33 cellular contexts compared by ENCODE assay signal in the genomic region with DNA sequence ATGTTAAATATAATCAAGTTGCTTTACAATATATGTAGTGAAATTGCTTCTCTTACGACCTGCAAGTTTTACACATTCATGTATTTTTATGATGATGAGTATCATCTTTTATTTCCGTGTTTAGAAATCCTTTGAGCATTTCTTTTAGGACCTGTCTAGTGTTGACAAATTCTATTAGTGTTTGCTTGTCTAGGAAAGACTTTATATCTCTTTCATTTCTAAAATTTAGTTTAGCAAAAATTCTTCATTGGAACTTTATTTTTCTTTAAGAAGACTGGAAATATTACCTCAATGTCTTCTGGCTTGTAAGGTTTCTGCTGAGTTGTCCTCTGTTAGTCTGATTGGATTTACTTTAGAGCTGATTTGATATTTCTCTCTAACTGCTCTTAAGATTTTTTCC.
"Had no signal": no experiment of that assay in that cellular context is flagged by ENCODE, and none has a peak within 500 bp of the region (broad histone marks: within the 10 kb centered on the region; RNA-seq: fewer than 3 reads in every experiment).

No MANE protein-coding gene starts in this region.

- ATAC-seq: activated naive CD4-positive, alpha-beta T cell treated with anti-CD3 and anti-CD28 coated beads, Interleukin-2, amount 50 U/mL, for 72 hours; activated naive CD8-positive, alpha-beta T cell treated with anti-CD3 and anti-CD28 coated beads, Interleukin-2, amount 50 U/mL, for 24 hours; activated T-cell treated with anti-CD3 and anti-CD28 coated beads, Interleukin-2, amount 50 U/mL, for 4 hours; activated T-cell treated with anti-CD3 and anti-CD28 coated beads, Interleukin-2, amount 50 U/mL, for 72 hours; activated T-helper 17 cell treated with anti-CD3 and anti-CD28 coated beads, Interleukin-2, amount 50 U/mL, for 72 hours; body of pancreas had no signal

- H3K4me1 ChIP-seq: adrenal gland, ascending aorta, body of pancreas, breast epithelium had no signal

- H3K27me3 ChIP-seq: adrenal gland, ascending aorta, body of pancreas, brain microvascular endothelial cell, breast epithelium, cardiac muscle cell had no signal

- H3K36me3 ChIP-seq: adrenal gland, ascending aorta, brain microvascular endothelial cell, breast epithelium, cardiac muscle cell had no signal

- H3K27ac ChIP-seq: adrenal gland, ascending aorta, body of pancreas, brain microvascular endothelial cell, breast epithelium, cardiac muscle cell had no signal

- H3K4me3 ChIP-seq: adrenal gland, ascending aorta, body of pancreas, breast epithelium, cardiac muscle cell had no signal

- DNase-seq: activated effector memory CD4-positive, alpha-beta T cell treated with anti-CD3 and anti-CD28 coated beads, Interleukin-2, amount 50 U/mL, for 16 hours; activated effector memory CD4-positive, alpha-beta T cell treated with Interleukin-2 at 50 U/mL for 16 hours; activated gamma-delta T cell; activated gamma-delta T cell treated with Interleukin-2 at 50 U/mL for 16 hours; activated naive CD4-positive, alpha-beta T cell; activated naive CD4-positive, alpha-beta T cell treated with anti-CD3 and anti-CD28 coated beads for 36 hours; activated naive CD4-positive, alpha-beta T cell treated with anti-CD3 and anti-CD28 coated beads, Interleukin-2, amount 10 ng/mL, durations not matched to agents 7 days and 5 days; activated naive CD4-positive, alpha-beta T cell treated with anti-CD3 and anti-CD28 coated beads, Interleukin-2, amount 50 U/mL, for 16 hours; activated naive CD4-positive, alpha-beta T cell treated with Interleukin-2 at 50 U/mL for 16 hours; activated naive CD8-positive, alpha-beta T cell treated with anti-CD3 and anti-CD28 coated beads for 36 hours; activated naive CD8-positive, alpha-beta T cell treated with anti-CD3 and anti-CD28 coated beads, Interleukin-2, amount 10 ng/mL, durations not matched to agents 7 days and 5 days; activated naive CD8-positive, alpha-beta T cell treated with anti-CD3 and anti-CD28 coated beads, Interleukin-2, amount 50 U/mL, for 24 hours; activated T-cell treated with anti-CD3 and anti-CD28 coated beads, Interleukin-2, amount 50 U/mL, for 24 hours; activated T-cell treated with anti-CD3 and anti-CD28 coated beads, Interleukin-2, amount 50 U/mL, for 4 hours; activated T-cell treated with anti-CD3 and anti-CD28 coated beads, Interleukin-2, amount 50 U/mL, for 48 hours; activated T-cell treated with anti-CD3 and anti-CD28 coated beads, Interleukin-2, amount 50 U/mL, for 72 hours; adrenal gland; amniotic stem cell; amygdala; anterior cingulate cortex; aorta; body of pancreas; brain microvascular endothelial cell; caudate nucleus; central memory CD4-positive, alpha-beta T cell; cerebellar nuclear complex had no signal

- FAIRE-seq: astrocyte, bronchial epithelial cell had no signal
